ENCODE assay signal across 35 cellular contexts in the genomic region with DNA sequence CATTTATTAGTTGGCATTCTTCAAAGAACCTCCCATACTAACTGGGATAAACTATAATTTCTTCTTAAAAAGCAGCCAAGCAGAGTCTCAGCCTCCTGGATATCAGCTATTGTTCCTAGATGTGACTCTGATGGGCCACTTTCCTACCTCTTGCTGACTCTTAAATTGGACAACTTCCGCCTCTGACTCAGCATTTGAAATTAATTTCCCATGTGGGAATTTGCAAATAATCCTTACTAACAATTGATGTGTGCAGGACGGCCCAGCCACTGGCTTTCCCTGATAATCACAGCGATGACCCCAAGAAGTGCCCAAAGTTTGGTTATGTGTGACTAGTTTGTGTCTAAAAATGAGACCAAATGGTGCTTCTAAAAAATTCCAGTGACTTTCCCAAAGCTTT.
"Had no signal": no experiment of that assay in that cellular context is flagged by ENCODE, and none has a peak within 500 bp of the region (broad histone marks: within the 10 kb centered on the region; RNA-seq: fewer than 3 reads in every experiment).

No MANE protein-coding gene starts in this region.

- FAIRE-seq: astrocyte, TTC549 had no signal

- DNase-seq: activated CD4-positive, alpha-beta T cell treated with anti-CD3 and anti-CD28 coated beads, Interleukin-2, amount 10 ng/mL, durations not matched to agents 24 days and 14 days; activated CD4-positive, alpha-beta T cell treated with anti-CD3 and anti-CD28 coated beads, Interleukin-2, amount 50 U/mL, for 4 hours; activated CD8-positive, alpha-beta T cell treated with anti-CD3 and anti-CD28 coated beads for 36 hours; activated gamma-delta T cell; activated naive CD4-positive, alpha-beta T cell treated with anti-CD3 and anti-CD28 coated beads for 36 hours; activated T-cell treated with anti-CD3 and anti-CD28 coated beads, Interleukin-2, amount 50 U/mL, for 1 hour; activated T-cell treated with anti-CD3 and anti-CD28 coated beads, Interleukin-2, amount 50 U/mL, for 72 hours; adrenal gland; body of pancreas; Kasumi-1; MG63; NCI-H1048; NCI-H1105 treated with DMSO at 0.1 percent for 48 hours; NCI-H1436; NCI-H1694; NCI-H1930; NCI-H2081 treated with DMSO at 0.1 percent for 48 hours; NCI-H2171; NCI-H510A; NCI-H526; NCI-H748 treated with DMSO at 0.1 percent for 48 hours; NK-92 treated with Interleukin-12 subunit alpha and Interleukin-12 subunit beta, amount 100 ng/mL, for 24 hours; PC-3; Peyer's patch; RPMI8226; SHP77 treated with DMSO at 0.1 percent for 48 hours; SK-N-SH had no signal

- H3K9ac ChIP-seq: SK-N-SH had no signal

- H3K27ac Mint-ChIP-seq: activated CD4-positive, alpha-beta T cell treated with anti-CD3 and anti-CD28 coated beads, Interleukin-2, amount 10 ng/mL, durations not matched to agents 24 days and 14 days; activated CD8-positive, alpha-beta T cell treated with anti-CD3 and anti-CD28 coated beads for 36 hours; activated naive CD4-positive, alpha-beta T cell treated with anti-CD3 and anti-CD28 coated beads for 36 hours; activated T-cell treated with anti-CD3 and anti-CD28 coated beads, Interleukin-2, amount 50 U/mL, for 72 hours; activated T-helper 2 cell treated with anti-CD3 and anti-CD28 coated beads, Interferon-gamma antibody, Interleukin-2, Interleukin-4, amounts not matched to agents 10 μg/mL and 5 μg/mL and 100 μg/mL, durations not matched to agents 14 hours and 24 hours and 36 hours; T-helper 1 cell treated with Interleukin-12 subunit alpha and Interleukin-12 subunit beta and Interleukin-4 antibody, amounts not matched to agents 30 μg/mL and 1 μg/mL, for 36 hours; T-helper 2 cell treated with Interferon-gamma antibody and Interleukin-4, amounts not matched to agents 5 μg/mL and 100 μg/mL, for 36 hours had no signal

- H3K36me3 ChIP-seq: adrenal gland, breast epithelium, MG63, Peyer's patch, SJSA1 had no signal

- H3K4me2 ChIP-seq: SK-N-SH had no signal

- H3K4me3 Mint-ChIP-seq: activated CD4-positive, alpha-beta T cell treated with anti-CD3 and anti-CD28 coated beads, Interleukin-2, amount 10 ng/mL, durations not matched to agents 24 days and 14 days; activated CD8-positive, alpha-beta T cell treated with anti-CD3 and anti-CD28 coated beads for 36 hours; activated naive CD4-positive, alpha-beta T cell treated with anti-CD3 and anti-CD28 coated beads for 36 hours; activated T-cell treated with anti-CD3 and anti-CD28 coated beads, Interleukin-2, amount 50 U/mL, for 72 hours; T-helper 1 cell treated with Interleukin-12 subunit alpha and Interleukin-12 subunit beta and Interleukin-4 antibody, amounts not matched to agents 30 μg/mL and 1 μg/mL, for 36 hours; T-helper 2 cell treated with Interferon-gamma antibody and Interleukin-4, amounts not matched to agents 5 μg/mL and 100 μg/mL, for 36 hours had no signal

- H3K27me3 ChIP-seq: breast epithelium, MG63, Peyer's patch had no signal

- H3K27ac ChIP-seq: adrenal gland, body of pancreas, breast epithelium, Peyer's patch, SJSA1 had no signal

- H3K4me3 ChIP-seq: adrenal gland, body of pancreas, breast epithelium, MG63, Peyer's patch, SJSA1 had no signal

- H3K9me3 ChIP-seq: adrenal gland, body of pancreas, breast epithelium, MG63, Peyer's patch, SJSA1, SK-N-SH had no signal

- ATAC-seq: activated CD8-positive, alpha-beta T cell treated with anti-CD3 and anti-CD28 coated beads for 36 hours; activated naive CD4-positive, alpha-beta T cell treated with anti-CD3 and anti-CD28 coated beads, Interleukin-2, amount 50 U/mL, for 72 hours; activated T-cell treated with anti-CD3 and anti-CD28 coated beads, Interleukin-2, amount 50 U/mL, for 72 hours; body of pancreas; PC-3 had no signal

- H3K4me1 ChIP-seq: breast epithelium, SJSA1 had no signal

- H3K9me3 Mint-ChIP-seq: activated CD4-positive, alpha-beta T cell treated with anti-CD3 and anti-CD28 coated beads, Interleukin-2, amount 10 ng/mL, durations not matched to agents 24 days and 14 days; activated CD8-positive, alpha-beta T cell treated with anti-CD3 and anti-CD28 coated beads for 36 hours; activated naive CD4-positive, alpha-beta T cell treated with anti-CD3 and anti-CD28 coated beads for 36 hours; activated T-helper 2 cell treated with anti-CD3 and anti-CD28 coated beads, Interferon-gamma antibody, Interleukin-2, Interleukin-4, amounts not matched to agents 10 μg/mL and 5 μg/mL and 100 μg/mL, durations not matched to agents 14 hours and 24 hours and 36 hours; T-helper 1 cell treated with Interleukin-12 subunit alpha and Interleukin-12 subunit beta and Interleukin-4 antibody, amounts not matched to agents 30 μg/mL and 1 μg/mL, for 36 hours; T-helper 2 cell treated with Interferon-gamma antibody and Interleukin-4, amounts not matched to agents 5 μg/mL and 100 μg/mL, for 36 hours had no signal
